34 cellular contexts compared by ENCODE assay signal in genomic region chrX:70293621-70294020, GRCh38. TPM values are rescaled to one million over a fixed set of nuclear protein-coding genes. Genes with fewer than 3 reads are reported as not detected.
A peak's percentile ranks its signal among the peaks of the same experiment; 100 is the strongest.
DNase-seq lines count a peak whose midpoint lies in the region; ATAC-seq, FAIRE-seq and TF ChIP-seq lines count a peak whose summit lies in the region.
"Had no signal": no experiment of that assay in that cellular context is flagged by ENCODE, and none has a peak within 500 bp of the region (broad histone marks: within the 10 kb centered on the region; RNA-seq: fewer than 3 reads in every experiment).

No MANE protein-coding gene starts in this region.

- no peaks in the 10 kb centered on the region for H3K4me1 Mint-ChIP-seq in astrocyte (ENCODE audit: low read depth, unreplicated experiment)

- H3K4me1 ChIP-seq in Karpas-422 (ENCODE audit: low read length) (peaks cover 28% of the 10 kb centered on the region), astrocyte (ENCODE audit: insufficient read depth, low read length) (peaks cover 7% of the 10 kb centered on the region), foreskin keratinocyte (peaks cover 8% of the 10 kb centered on the region), MM.1S (ENCODE audit: low read length) (0 out of 2 replicates have a peak, but pooled peaks cover 3% of the 10 kb centered on the region)
- H3K4me1 ChIP-seq: parathyroid adenoma had no signal

- peaks cover 58% of the 10 kb centered on the region for H3K79me2 ChIP-seq in Karpas-422 (ENCODE audit: low read length)
- H3K79me2 ChIP-seq in astrocyte (ENCODE audit: insufficient read depth, low read length) = peaks cover 86% of the 10 kb centered on the region
- H3K79me2 ChIP-seq in MM.1S (ENCODE audit: low read length) = peaks cover 50% of the 10 kb centered on the region
- H3K79me2 ChIP-seq: parathyroid adenoma had no signal

- H3K27me3 ChIP-seq in Karpas-422 (ENCODE audit: low read length) (no peaks in the 10 kb centered on the region), astrocyte (ENCODE audit: insufficient read depth, low read length) (no peaks in the 10 kb centered on the region), foreskin keratinocyte (no peaks in the 10 kb centered on the region), MM.1S (replicated peaks; ENCODE audit: insufficient read depth, low read length) (no peaks in the 10 kb centered on the region)
- H3K27me3 ChIP-seq: suprapubic skin, upper lobe of left lung had no signal

- ATAC-seq in foreskin keratinocyte (peak; percentile 47), HG03175 (IDR thresholded peaks at IDR 0.05; ENCODE audit: unreplicated experiment) (no peak), sciatic nerve (no peak), HG02798 (IDR thresholded peaks at IDR 0.05; ENCODE audit: poor library complexity, unreplicated experiment) (no peak)

- H2AFZ ChIP-seq in Karpas-422 (ENCODE audit: low read length) (peak overlapping the region; percentile 16; the same call in 1 of the 2 replicates), astrocyte (ENCODE audit: low read depth, low read length) (no peak overlapping the region), MM.1S (ENCODE audit: low read length) (no peak overlapping the region)
- H2AFZ ChIP-seq: parathyroid adenoma had no signal

- no peaks in the 10 kb centered on the region for H3K9me3 Mint-ChIP-seq in astrocyte (ENCODE audit: unreplicated experiment)
- H3K9me3 Mint-ChIP-seq: activated CD4-positive, alpha-beta memory T cell treated with anti-CD3 and anti-CD28 coated beads for 36 hours; activated T-helper 1 cell treated with anti-CD3 and anti-CD28 coated beads, Interleukin-12 subunit alpha, Interleukin-12 subunit beta, Interleukin-2, Interleukin-4 antibody, amounts not matched to agents 30 ng/mL and 10 ng/mL and 1 ng/mL, durations not matched to agents 14 hours and 24 hours and 36 hours; neural crest cell had no signal

- DNase-seq in EH (ENCODE audit: low read depth) (peak; percentile 8), Karpas-422 (no peak), astrocyte (ENCODE audit: low read depth) (no peak), foreskin keratinocyte (peak in 1 of 2 donors; percentile 25), MM.1S (no peak), sciatic nerve (ENCODE audit: low spot score) (no peak)
- DNase-seq: activated CD4-positive, alpha-beta memory T cell treated with anti-CD3 and anti-CD28 coated beads for 36 hours; activated CD4-positive, alpha-beta T cell treated with anti-CD3 and anti-CD28 coated beads for 1 hour; activated CD8-positive, alpha-beta memory T cell treated with anti-CD3 and anti-CD28 coated beads, Interleukin-2, amount 50 U/mL, for 4 hours; activated naive CD4-positive, alpha-beta T cell treated with Interleukin-2 at 50 U/mL for 16 hours; GDM1; head of caudate nucleus; KBM-7; left ventricle myocardium inferior; NCI-H1436 treated with DMSO at 0.1 percent for 48 hours; NCI-H226; stimulated activated naive CD4-positive, alpha-beta T cell treated with Interleukin-2 at 50 U/mL for 16 hours; T-helper 2 cell; upper lobe of left lung had no signal

- intact Hi-C loops in sciatic nerve (cut with DNase I) = no loop called here

- H3K27ac Mint-ChIP-seq in astrocyte (ENCODE audit: unreplicated experiment) = no peak overlapping the region
- H3K27ac Mint-ChIP-seq: activated CD4-positive, alpha-beta memory T cell treated with anti-CD3 and anti-CD28 coated beads for 36 hours; activated T-helper 1 cell treated with anti-CD3 and anti-CD28 coated beads, Interleukin-12 subunit alpha, Interleukin-12 subunit beta, Interleukin-2, Interleukin-4 antibody, amounts not matched to agents 30 ng/mL and 10 ng/mL and 1 ng/mL, durations not matched to agents 14 hours and 24 hours and 36 hours had no signal

- H3K4me3 ChIP-seq in Karpas-422 (ENCODE audit: low read length) (no peak overlapping the region), astrocyte (ENCODE audit: insufficient read depth, low read depth, low read length) (peak overlapping the region; percentile 10), MM.1S (ENCODE audit: low read length) (no peak overlapping the region)
- H3K4me3 ChIP-seq: BLaER1, left ventricle myocardium inferior, smooth muscle cell, suprapubic skin, upper lobe of left lung had no signal

- no peaks in the 10 kb centered on the region for H3K36me3 Mint-ChIP-seq in astrocyte (ENCODE audit: low read depth, unreplicated experiment)
- H3K36me3 Mint-ChIP-seq: brain had no signal

- H3K9me3 ChIP-seq in Karpas-422 (ENCODE audit: low read length) (no peaks in the 10 kb centered on the region), astrocyte (ENCODE audit: insufficient read depth, low read depth, low read length) (no peaks in the 10 kb centered on the region), MM.1S (replicated peaks; ENCODE audit: insufficient read depth, low read length) (no peaks in the 10 kb centered on the region)
- H3K9me3 ChIP-seq: BLaER1, left ventricle myocardium inferior, suprapubic skin, upper lobe of left lung had no signal

- FAIRE-seq in astrocyte (lab: Jason Lieb, UNC) = no peak
- FAIRE-seq: HTR-8/SVneo, keratinocyte had no signal

- H3K9ac ChIP-seq in Karpas-422 (ENCODE audit: low read length) = no peak overlapping the region
- H3K9ac ChIP-seq in astrocyte (ENCODE audit: low read length) = no peak overlapping the region
- no peak overlapping the region for H3K9ac ChIP-seq in MM.1S (ENCODE audit: low read length)
- H3K9ac ChIP-seq: BLaER1, parathyroid adenoma had no signal

- H4K20me1 ChIP-seq in Karpas-422 (ENCODE audit: insufficient read depth, low read depth, low read length) (no peaks in the 10 kb centered on the region), astrocyte (ENCODE audit: insufficient read depth, low read length) (no peaks in the 10 kb centered on the region), MM.1S (ENCODE audit: insufficient read depth, low read length) (no peaks in the 10 kb centered on the region)

- no peak overlapping the region for H3K4me3 Mint-ChIP-seq in astrocyte (ENCODE audit: unreplicated experiment)
- H3K4me3 Mint-ChIP-seq: activated CD4-positive, alpha-beta memory T cell treated with anti-CD3 and anti-CD28 coated beads for 36 hours; activated T-helper 1 cell treated with anti-CD3 and anti-CD28 coated beads, Interleukin-12 subunit alpha, Interleukin-12 subunit beta, Interleukin-2, Interleukin-4 antibody, amounts not matched to agents 30 ng/mL and 10 ng/mL and 1 ng/mL, durations not matched to agents 14 hours and 24 hours and 36 hours had no signal

- H3K9me2 ChIP-seq in Karpas-422 (replicated peaks; ENCODE audit: insufficient read depth, low read length) (no peaks in the 10 kb centered on the region), MM.1S (replicated peaks; ENCODE audit: insufficient read depth, low read length) (no peaks in the 10 kb centered on the region)

- no peak overlapping the region for H3K4me2 ChIP-seq in Karpas-422 (ENCODE audit: low read depth, low read length, poor library complexity, severe bottlenecking)
- H3K4me2 ChIP-seq in astrocyte (ENCODE audit: low read length) = peak overlapping the region; percentile 88
- no peak overlapping the region for H3K4me2 ChIP-seq in MM.1S (ENCODE audit: low read depth, low read length)
- H3K4me2 ChIP-seq: BLaER1, smooth muscle cell had no signal

- H3K36me3 ChIP-seq in Karpas-422 (ENCODE audit: insufficient read depth, low read length) = peaks cover 10% of the 10 kb centered on the region; the same call in 1 of the 2 replicates
- no peaks in the 10 kb centered on the region for H3K36me3 ChIP-seq in astrocyte (ENCODE audit: insufficient read depth, low read length)
- no peaks in the 10 kb centered on the region for H3K36me3 ChIP-seq in MM.1S (replicated peaks; ENCODE audit: insufficient read depth, low read length)
- H3K36me3 ChIP-seq: left ventricle myocardium inferior, suprapubic skin, upper lobe of left lung had no signal

- H3K27ac ChIP-seq in Karpas-422 (ENCODE audit: low read length) (no peak overlapping the region), astrocyte (ENCODE audit: low read depth, low read length) (no peak overlapping the region), foreskin keratinocyte (no peak overlapping the region), MM.1S (ENCODE audit: low read length) (no peak overlapping the region)
- H3K27ac ChIP-seq: BLaER1, epithelial cell of prostate, left ventricle myocardium inferior, parathyroid adenoma, suprapubic skin, upper lobe of left lung had no signal

- 0 out of 2 replicates have a peak, but pooled peaks cover 3% of the 10 kb centered on the region for H3F3A ChIP-seq in MM.1S (ENCODE audit: insufficient read depth, low read length)

- no peak for TF ChIP-seq CTCF in astrocyte (IDR thresholded peaks at IDR 0.05; ENCODE audit: insufficient read depth, low read depth, low read length)
- TF ChIP-seq CTCF in foreskin keratinocyte (conservative IDR thresholded peaks at IDR 0.05) = no peak
- TF ChIP-seq CTCF in MM.1S (IDR thresholded peaks at IDR 0.05; ENCODE audit: low read length) = no peak

- no peaks in the 10 kb centered on the region for H3K27me3 Mint-ChIP-seq in astrocyte (ENCODE audit: low read depth, unreplicated experiment)
- H3K27me3 Mint-ChIP-seq: activated CD4-positive, alpha-beta memory T cell treated with anti-CD3 and anti-CD28 coated beads for 36 hours; brain had no signal

RNA-seq across cellular contexts. Expression of gene KIF4A, which starts 3.7 kb away (rescaled TPM):
- 12.6 and 15.0 TPM in 2 replicates for total RNA-seq in Karpas-422 (2014; rRNA removed; shearing (Covaris generic); ENCODE audit: low replicate concordance)
- total RNA-seq in astrocyte (1.7 and 3.0 TPM in 2 replicates), foreskin keratinocyte (19.1 and 26.6 TPM in 2 replicates), sciatic nerve (0.18 TPM)
- 8.4 and 12.7 TPM in 2 replicates for polyA plus RNA-seq in foreskin keratinocyte

RNA-seq across cellular contexts. Expression of gene PDZD11, which starts 3.9 kb away (rescaled TPM):
- total RNA-seq in Karpas-422 (2014; rRNA removed; shearing (Covaris generic); ENCODE audit: low replicate concordance) = 51.5 and 54.5 TPM in 2 replicates
- 47.4 and 48.9 TPM in 2 replicates for total RNA-seq in astrocyte
- 60.0 and 60.4 TPM in 2 replicates for total RNA-seq in foreskin keratinocyte
- 79.3 and 80.6 TPM in 2 replicates for polyA plus RNA-seq in foreskin keratinocyte
- 21.0 TPM for total RNA-seq in sciatic nerve

RNA-seq across cellular contexts. Expression of gene RAB41, which starts 11.6 kb away (rescaled TPM):
- total RNA-seq in Karpas-422 (2014; rRNA removed; shearing (Covaris generic); ENCODE audit: low replicate concordance) = not detected in 2 replicates
- total RNA-seq in astrocyte = not detected in 2 replicates
- not detected in 2 replicates for total RNA-seq in foreskin keratinocyte
- polyA plus RNA-seq in foreskin keratinocyte = not detected in 2 replicates
- not detected for total RNA-seq in sciatic nerve
- total RNA-seq: activated CD4-positive, alpha-beta memory T cell treated with anti-CD3 and anti-CD28 coated beads for 36 hours; activated T-helper 1 cell treated with anti-CD3 and anti-CD28 coated beads, Interleukin-12 subunit alpha, Interleukin-12 subunit beta, Interleukin-2, Interleukin-4 antibody, amounts not matched to agents 30 ng/mL and 10 ng/mL and 1 ng/mL, durations not matched to agents 14 hours and 24 hours and 36 hours; chondrocyte; fibroblast of villous mesenchyme; left ventricle myocardium inferior; mesenteric fat pad; neural crest cell; smooth muscle cell; upper lobe of left lung had no signal
- polyA plus RNA-seq: keratinocyte had no signal

RNA-seq across cellular contexts. Expression of gene ARR3, which starts 25.5 kb away (rescaled TPM):
- not detected in 2 replicates for total RNA-seq in Karpas-422 (2014; rRNA removed; shearing (Covaris generic); ENCODE audit: low replicate concordance)
- not detected in 2 replicates for total RNA-seq in astrocyte
- not detected in 2 replicates for total RNA-seq in foreskin keratinocyte
- not detected in 2 replicates for polyA plus RNA-seq in foreskin keratinocyte
- total RNA-seq in sciatic nerve = not detected
- total RNA-seq: activated CD4-positive, alpha-beta memory T cell treated with anti-CD3 and anti-CD28 coated beads for 36 hours; activated T-helper 1 cell treated with anti-CD3 and anti-CD28 coated beads, Interleukin-12 subunit alpha, Interleukin-12 subunit beta, Interleukin-2, Interleukin-4 antibody, amounts not matched to agents 30 ng/mL and 10 ng/mL and 1 ng/mL, durations not matched to agents 14 hours and 24 hours and 36 hours; chondrocyte; fibroblast of villous mesenchyme; left ventricle myocardium inferior; mesenteric fat pad; neural crest cell; smooth muscle cell; suprapubic skin; upper lobe of left lung had no signal
- polyA plus RNA-seq: keratinocyte, smooth muscle cell had no signal

RNA-seq across cellular contexts. Expression of gene P2RY4, which starts 33.6 kb away (rescaled TPM):
- not detected in 2 replicates for total RNA-seq in Karpas-422 (2014; rRNA removed; shearing (Covaris generic); ENCODE audit: low replicate concordance)
- total RNA-seq in astrocyte = 0.18 TPM in 1 of 2 replicates, not detected in the other
- total RNA-seq in foreskin keratinocyte = not detected in 2 replicates
- not detected in 2 replicates for polyA plus RNA-seq in foreskin keratinocyte
- 1.0 TPM for total RNA-seq in sciatic nerve
- total RNA-seq: activated T-helper 1 cell treated with anti-CD3 and anti-CD28 coated beads, Interleukin-12 subunit alpha, Interleukin-12 subunit beta, Interleukin-2, Interleukin-4 antibody, amounts not matched to agents 30 ng/mL and 10 ng/mL and 1 ng/mL, durations not matched to agents 14 hours and 24 hours and 36 hours; chondrocyte; fibroblast of villous mesenchyme; left ventricle myocardium inferior had no signal
- polyA plus RNA-seq: keratinocyte, smooth muscle cell had no signal
